15 cellular contexts compared by ENCODE assay signal in genomic region chr6:31718294-31718693, GRCh38. TPM values are rescaled to one million over a fixed set of nuclear protein-coding genes. Genes with fewer than 3 reads are reported as not detected.
DNase-seq lines count a peak whose midpoint lies in the region; ATAC-seq and TF ChIP-seq lines count a peak whose summit lies in the region.
"Had no signal": no experiment of that assay in that cellular context is flagged by ENCODE, and none has a peak within 500 bp of the region (broad histone marks: within the 10 kb centered on the region; RNA-seq: fewer than 3 reads in every experiment).

No MANE protein-coding gene starts in this region.

- ATAC-seq in natural killer cell treated with Interleukin-12 subunit alpha and Interleukin-12 subunit beta and Interleukin-15 and Interleukin-18, amount 100 ng/mL, for 72 hours, result no peak
- no peak for ATAC-seq in activated CD4-positive, CD25-positive, alpha-beta regulatory T cell treated with anti-CD3 and anti-CD28 coated beads, Interleukin-2, amount 50 U/mL, for 24 hours
- ATAC-seq in HG02973 (IDR thresholded peaks at IDR 0.05; ENCODE audit: unreplicated experiment), result no peak

- H3K36me3 Mint-ChIP-seq in progenitor cell of endocrine pancreas (ENCODE audit: insufficient read depth) (no peaks in the 10 kb centered on the region), CD14-positive monocyte (peaks cover 0 to 1% of the 10 kb centered on the region in 2 donors)
- H3K36me3 Mint-ChIP-seq in natural killer cell treated with Interleukin-12 subunit alpha and Interleukin-12 subunit beta and Interleukin-15 and Interleukin-18, amount 100 ng/mL, for 72 hours, result no peaks in the 10 kb centered on the region
- H3K36me3 Mint-ChIP-seq: activated naive CD8-positive, alpha-beta T cell treated with anti-CD3 and anti-CD28 coated beads, Interleukin-2, amount 10 ng/mL, durations not matched to agents 7 days and 5 days had no signal

- DNase-seq in DMS53 treated with DMSO at 0.1 percent for 48 hours (lab: John Stamatoyannopoulos, UW; ENCODE audit: unreplicated experiment) (peak; percentile 85), NCI-H2196 (lab: John Stamatoyannopoulos, UW; ENCODE audit: unreplicated experiment) (peak; percentile 71), epithelial cell of esophagus (ENCODE audit: low read depth) (peak; percentile 94), progenitor cell of endocrine pancreas (ENCODE audit: low spot score, unreplicated experiment) (no peak), CD14-positive monocyte (ENCODE audit: low spot score) (no peak)
- DNase-seq in natural killer cell treated with Interleukin-12 subunit alpha and Interleukin-12 subunit beta and Interleukin-15 and Interleukin-18, amount 100 ng/mL, for 72 hours (ENCODE audit: low spot score), result no peak
- DNase-seq: activated naive CD8-positive, alpha-beta T cell treated with anti-CD3 and anti-CD28 coated beads, Interleukin-2, amount 10 ng/mL, durations not matched to agents 7 days and 5 days; NCI-H774; stimulated activated CD8-positive, alpha-beta memory T cell treated with anti-CD3 and anti-CD28 coated beads, Interleukin-4, amount 100 ng/mL, for 48 hours; uterus had no signal

- intact Hi-C loops in CD14-positive monocyte (cut with micrococcal nuclease), result no loop called here

- H3K4me1 Mint-ChIP-seq in progenitor cell of endocrine pancreas (ENCODE audit: low read depth), result peaks cover 26% of the 10 kb centered on the region
- H3K4me1 Mint-ChIP-seq in natural killer cell treated with Interleukin-12 subunit alpha and Interleukin-12 subunit beta and Interleukin-15 and Interleukin-18, amount 100 ng/mL, for 72 hours (ENCODE audit: low read depth in 2 of 2), result peaks cover 1 to 3% of the 10 kb centered on the region in 2 donors
- peaks cover 2% of the 10 kb centered on the region for H3K4me1 Mint-ChIP-seq in CD14-positive monocyte

- H3K27ac Mint-ChIP-seq in progenitor cell of endocrine pancreas, result peak overlapping the region; percentile 65
- no peak overlapping the region for H3K27ac Mint-ChIP-seq in natural killer cell treated with Interleukin-12 subunit alpha and Interleukin-12 subunit beta and Interleukin-15 and Interleukin-18, amount 100 ng/mL, for 72 hours
- H3K27ac Mint-ChIP-seq in CD14-positive monocyte, result no peak overlapping the region
- H3K27ac Mint-ChIP-seq: activated naive CD8-positive, alpha-beta T cell treated with anti-CD3 and anti-CD28 coated beads, Interleukin-2, amount 10 ng/mL, durations not matched to agents 7 days and 5 days had no signal

- no peak for TF ChIP-seq CTCF in epithelial cell of esophagus (IDR thresholded peaks at IDR 0.05; ENCODE audit: insufficient read depth, low read depth, low read length, missing control alignments)
- TF ChIP-seq CTCF in progenitor cell of endocrine pancreas (IDR thresholded peaks at IDR 0.05; ENCODE audit: unreplicated experiment), result no peak
- TF ChIP-seq CTCF in CD14-positive monocyte (IDR thresholded peaks at IDR 0.05), result no peak

- H3K4me3 Mint-ChIP-seq in progenitor cell of endocrine pancreas (ENCODE audit: low read depth) (no peak overlapping the region), CD14-positive monocyte (no peak overlapping the region)
- H3K4me3 Mint-ChIP-seq in natural killer cell treated with Interleukin-12 subunit alpha and Interleukin-12 subunit beta and Interleukin-15 and Interleukin-18, amount 100 ng/mL, for 72 hours, result no peak overlapping the region
- H3K4me3 Mint-ChIP-seq: activated naive CD8-positive, alpha-beta T cell treated with anti-CD3 and anti-CD28 coated beads, Interleukin-2, amount 10 ng/mL, durations not matched to agents 7 days and 5 days had no signal

- H3K4me3 ChIP-seq in epithelial cell of esophagus (ENCODE audit: low read length), result no peak overlapping the region
- H3K4me3 ChIP-seq: uterus had no signal

- H3K27me3 Mint-ChIP-seq in progenitor cell of endocrine pancreas (no peaks in the 10 kb centered on the region), CD14-positive monocyte (ENCODE audit: low read depth in 3 of 3) (peaks cover 5 to 10% (median 6%) of the 10 kb centered on the region in 3 donors)
- H3K27me3 Mint-ChIP-seq in natural killer cell treated with Interleukin-12 subunit alpha and Interleukin-12 subunit beta and Interleukin-15 and Interleukin-18, amount 100 ng/mL, for 72 hours, result no peaks in the 10 kb centered on the region

- no peaks in the 10 kb centered on the region for H3K9me3 Mint-ChIP-seq in progenitor cell of endocrine pancreas (ENCODE audit: low read depth)
- no peaks in the 10 kb centered on the region for H3K9me3 Mint-ChIP-seq in natural killer cell treated with Interleukin-12 subunit alpha and Interleukin-12 subunit beta and Interleukin-15 and Interleukin-18, amount 100 ng/mL, for 72 hours
- H3K9me3 Mint-ChIP-seq in CD14-positive monocyte, result no peaks in the 10 kb centered on the region
- H3K9me3 Mint-ChIP-seq: activated naive CD8-positive, alpha-beta T cell treated with anti-CD3 and anti-CD28 coated beads, Interleukin-2, amount 10 ng/mL, durations not matched to agents 7 days and 5 days had no signal

RNA-seq across cellular contexts. Expression of gene LY6G6D, which starts 3.1 kb away (rescaled TPM):
- not detected in 2 replicates for total RNA-seq in progenitor cell of endocrine pancreas
- not detected for total RNA-seq in natural killer cell treated with Interleukin-12 subunit alpha and Interleukin-12 subunit beta and Interleukin-15 and Interleukin-18, amount 100 ng/mL, for 72 hours
- polyA plus RNA-seq in CD14-positive monocyte, result not detected
- total RNA-seq: activated naive CD8-positive, alpha-beta T cell treated with anti-CD3 and anti-CD28 coated beads, Interleukin-2, amount 10 ng/mL, durations not matched to agents 7 days and 5 days; fibroblast of lung; H4 had no signal
- polyA plus RNA-seq: fibroblast of lung had no signal

RNA-seq across cellular contexts. Expression of gene LY6G6C, which starts 3.3 kb away (rescaled TPM):
- 0.60 and 1.3 TPM in 2 replicates for total RNA-seq in progenitor cell of endocrine pancreas
- total RNA-seq in natural killer cell treated with Interleukin-12 subunit alpha and Interleukin-12 subunit beta and Interleukin-15 and Interleukin-18, amount 100 ng/mL, for 72 hours, result not detected
- not detected for polyA plus RNA-seq in CD14-positive monocyte
- total RNA-seq: activated naive CD8-positive, alpha-beta T cell treated with anti-CD3 and anti-CD28 coated beads, Interleukin-2, amount 10 ng/mL, durations not matched to agents 7 days and 5 days; fibroblast of lung; H4; mononuclear cell had no signal
- polyA plus RNA-seq: fibroblast of lung had no signal

RNA-seq across cellular contexts. Expression of gene MPIG6B, which starts 4.9 kb away (rescaled TPM):
- total RNA-seq in progenitor cell of endocrine pancreas, result not detected in 2 replicates
- under 1 TPM in 1 of 2 donors, not detected in 1; 0.21 TPM for total RNA-seq in natural killer cell treated with Interleukin-12 subunit alpha and Interleukin-12 subunit beta and Interleukin-15 and Interleukin-18, amount 100 ng/mL, for 72 hours
- under 1 TPM; 0.68 to 0.75 TPM for polyA plus RNA-seq in CD14-positive monocyte
- total RNA-seq: fibroblast of lung, H4 had no signal
- polyA plus RNA-seq: fibroblast of lung had no signal

RNA-seq across cellular contexts. Expression of gene DDAH2, which starts 10.8 kb away (rescaled TPM):
- 218 and 233 TPM in 2 replicates for total RNA-seq in progenitor cell of endocrine pancreas
- 10 to 100 TPM; 18.8 to 24.4 TPM for total RNA-seq in natural killer cell treated with Interleukin-12 subunit alpha and Interleukin-12 subunit beta and Interleukin-15 and Interleukin-18, amount 100 ng/mL, for 72 hours
- polyA plus RNA-seq in CD14-positive monocyte, result 10 to 100 TPM; 29.8 to 30.6 TPM

RNA-seq across cellular contexts. Expression of gene LY6G6F, which starts 11.6 kb away (rescaled TPM):
- not detected in 2 replicates for total RNA-seq in progenitor cell of endocrine pancreas
- not detected for total RNA-seq in natural killer cell treated with Interleukin-12 subunit alpha and Interleukin-12 subunit beta and Interleukin-15 and Interleukin-18, amount 100 ng/mL, for 72 hours
- under 1 TPM in 1 of 2 donors, not detected in 1; 0.51 TPM for polyA plus RNA-seq in CD14-positive monocyte
- total RNA-seq: activated naive CD8-positive, alpha-beta T cell treated with anti-CD3 and anti-CD28 coated beads, Interleukin-2, amount 10 ng/mL, durations not matched to agents 7 days and 5 days; fibroblast of lung; H4; uterus had no signal
- polyA plus RNA-seq: fibroblast of lung had no signal

Comparison
In these comparisons a context has a peak if more than half of its experiments do, and no peak if none do; other contexts are left out.
1. DNase-seq: peak in DMS53 treated with DMSO at 0.1 percent for 48 hours (single experiment), NCI-H2196 (single experiment) and epithelial cell of esophagus (single experiment); none in progenitor cell of endocrine pancreas (single experiment), natural killer cell treated with Interleukin-12 subunit alpha and Interleukin-12 subunit beta and Interleukin-15 and Interleukin-18, amount 100 ng/mL, for 72 hours (single experiment) and CD14-positive monocyte (single experiment).